8 cellular contexts compared by ENCODE assay signal in genomic region chr17:44324092-44324570, GRCh38. TPM values are rescaled to one million over a fixed set of nuclear protein-coding genes. Genes with fewer than 3 reads are reported as not detected.
DNase-seq lines count a peak whose midpoint lies in the region; ATAC-seq, FAIRE-seq and TF ChIP-seq lines count a peak whose summit lies in the region.

No MANE protein-coding gene starts in this region.

- dilution Hi-C loops in endothelial cell of umbilical vein (cut with MboI; ENCODE audit: extremely low pct_ligation_motif_present, low sequenced_read_pairs), result no loop called here

- POLR2A ChIA-PET in PC-3 (lab: Charles Lee; ENCODE audit: unreplicated experiment), result no interaction called here
- POLR2A ChIA-PET in endothelial cell of umbilical vein (lab: Charles Lee), result interaction anchor here (0.6 kb wide), 1 partner anchor 16 kb away, joined by 6 read pairs; the partner anchor contains the start of gene RUNDC3A

- no TSS peak for BruUV-seq in PC-3 (replicated peaks; lab: Mats Ljungman, UMichigan)
- no TSS peak for BruUV-seq in endothelial cell of umbilical vein (replicated peaks; lab: Mats Ljungman, UMichigan)

- ATAC-seq in Right ventricle myocardium inferior (no peak), PC-3 (peak; percentile 33)
- ATAC-seq in natural killer cell treated with Interleukin-12 subunit alpha and Interleukin-12 subunit beta and Interleukin-15 and Interleukin-18, amount 100 ng/mL, for 72 hours, result no peak

- intact Hi-C loops in Right ventricle myocardium inferior (cut with DNase I) (no loop called here), cardiac septum (cut with DNase I) (loop anchor here (2.0 kb wide), 2 partner anchors 21 to 181 kb away; partner anchors contain the start of gene GRN), PC-3 (cut with micrococcal nuclease) (loop anchor here (1.0 kb wide), 2 partner anchors 102 to 106 kb away; no protein-coding TSS in a partner anchor), endothelial cell of umbilical vein (cut with micrococcal nuclease) (loop anchor here (1.0 to 2.0 kb wide), 4 partner anchors 45 to 114 kb away; no protein-coding TSS in a partner anchor)

- TF ChIP-seq CTCF in PC-3 (conservative IDR thresholded peaks at IDR 0.05; ENCODE audit: low read depth, low read length), result no peak
- TF ChIP-seq CTCF in endothelial cell of umbilical vein (IDR thresholded peaks at IDR 0.05; ENCODE audit: extremely low read depth in 1 of 2, insufficient read depth in 1 of 2, low read depth in 1 of 2, low read length in 2 of 2), result no peak

- peak overlapping the region; percentile 34 for H2AFZ ChIP-seq in PC-3 (ENCODE audit: low read length)
- peak overlapping the region; percentile 54 for H2AFZ ChIP-seq in endothelial cell of umbilical vein (ENCODE audit: low read depth, low read length)

- H3K4me3 ChIP-seq in PC-3 (ENCODE audit: low read length), result peak overlapping the region; percentile 81
- peak overlapping the region; percentile 13 to 79 (median 52) for H3K4me3 ChIP-seq in endothelial cell of umbilical vein (replicated peaks in 1 of 3; ENCODE audit: insufficient read depth in 1 of 3, low read depth in 1 of 3, low read length in 3 of 3)

- peaks cover 8% of the 10 kb centered on the region; the same call in 1 of the 2 replicates for H3K4me1 ChIP-seq in PC-3 (ENCODE audit: insufficient read depth, low read length)
- H3K4me1 ChIP-seq in endothelial cell of umbilical vein (ENCODE audit: control insufficient read depth, extremely low read depth, insufficient read depth, low read length), result peaks cover 9% of the 10 kb centered on the region

- H3K79me2 ChIP-seq in PC-3 (ENCODE audit: low read length) (peaks cover 41% of the 10 kb centered on the region), endothelial cell of umbilical vein (ENCODE audit: control insufficient read depth, insufficient read depth, low read length) (peaks cover 7% of the 10 kb centered on the region)

- TF ChIP-seq POLR2A in endothelial cell of umbilical vein (IDR thresholded peaks at IDR 0.05; ENCODE audit: low read depth, low read length), result no peak

- H3K4me3 Mint-ChIP-seq in natural killer cell treated with Interleukin-12 subunit alpha and Interleukin-12 subunit beta and Interleukin-15 and Interleukin-18, amount 100 ng/mL, for 72 hours, result peak overlapping the region; percentile 81

- no peaks in the 10 kb centered on the region for H3K27me3 ChIP-seq in PC-3 (ENCODE audit: low read length)
- no peaks in the 10 kb centered on the region for H3K27me3 ChIP-seq in endothelial cell of umbilical vein (ENCODE audit: control insufficient read depth in 2 of 2, insufficient read depth in 2 of 2, low read length in 2 of 2)

- peaks cover 4% of the 10 kb centered on the region for H3K36me3 Mint-ChIP-seq in natural killer cell treated with Interleukin-12 subunit alpha and Interleukin-12 subunit beta and Interleukin-15 and Interleukin-18, amount 100 ng/mL, for 72 hours

- H3K9ac ChIP-seq in PC-3 (ENCODE audit: low read length), result peak overlapping the region; percentile 98
- H3K9ac ChIP-seq in endothelial cell of umbilical vein (replicated peaks; ENCODE audit: extremely low read depth, insufficient read depth, low read length), result peak overlapping the region; percentile 74

- H3F3A ChIP-seq in PC-3 (ENCODE audit: low read length, unreplicated experiment), result no peaks in the 10 kb centered on the region

- peak overlapping the region; percentile 94 for H3K4me2 ChIP-seq in PC-3 (ENCODE audit: low read length)
- peak overlapping the region; percentile 49 for H3K4me2 ChIP-seq in endothelial cell of umbilical vein (ENCODE audit: insufficient read depth, low read length)

- no peaks in the 10 kb centered on the region for H3K27me3 Mint-ChIP-seq in natural killer cell treated with Interleukin-12 subunit alpha and Interleukin-12 subunit beta and Interleukin-15 and Interleukin-18, amount 100 ng/mL, for 72 hours

- H3K9me3 Mint-ChIP-seq in natural killer cell treated with Interleukin-12 subunit alpha and Interleukin-12 subunit beta and Interleukin-15 and Interleukin-18, amount 100 ng/mL, for 72 hours, result no peaks in the 10 kb centered on the region

- CTCF ChIA-PET in PC-3 (lab: Charles Lee), result interaction anchor here (0.6 to 1.0 kb wide), 2 partner anchors 104 to 110 kb away, joined by 4 to 7 read pairs; partner anchors contain the start of gene UBTF
- CTCF ChIA-PET in endothelial cell of umbilical vein (lab: Charles Lee), result interaction anchor here (1.3 to 4.9 kb wide), 4 partner anchors 105 to 199 kb away, joined by 4 to 68 read pairs (median 20); partner anchors contain the start of gene UBTF

- DNase-seq in Right ventricle myocardium inferior (ENCODE audit: missing footprints), result peak; percentile 64
- DNase-seq in cardiac septum (ENCODE audit: low spot score), result no peak
- peak; percentile 39 for DNase-seq in PC-3
- no peak for DNase-seq in endothelial cell of umbilical vein (ENCODE audit: low read depth, low spot score)
- peak; percentile 60 for DNase-seq in natural killer cell treated with Interleukin-12 subunit alpha and Interleukin-12 subunit beta and Interleukin-15 and Interleukin-18, amount 100 ng/mL, for 72 hours (ENCODE audit: low spot score)
- no peak for DNase-seq in NCI-H1694 treated with DMSO at 0.1 percent for 48 hours (lab: John Stamatoyannopoulos, UW)
- no peak for DNase-seq in mesenteric fat pad (ENCODE audit: low spot score)
- DNase-seq in globus pallidus (ENCODE audit: low spot score), result no peak

- H4K20me1 ChIP-seq in PC-3 (ENCODE audit: low read length) (0 out of 2 replicates have a peak, but pooled peaks cover 6% of the 10 kb centered on the region), endothelial cell of umbilical vein (replicated peaks; ENCODE audit: control insufficient read depth, extremely low read depth, insufficient read depth, low read length) (no peaks in the 10 kb centered on the region)

- H3K36me3 ChIP-seq in PC-3 (ENCODE audit: low read depth, low read length) (peaks cover 31% of the 10 kb centered on the region), endothelial cell of umbilical vein (ENCODE audit: control insufficient read depth in 2 of 2, extremely low read depth in 1 of 2, insufficient read depth in 2 of 2, low read length in 2 of 2) (peaks cover 3 to 26% of the 10 kb centered on the region in 2 experiments)

- H3K9me1 ChIP-seq in endothelial cell of umbilical vein (replicated peaks; ENCODE audit: control insufficient read depth, extremely low read depth, insufficient read depth, low read length), result no peaks in the 10 kb centered on the region

- peak overlapping the region; percentile 51 for H3K27ac ChIP-seq in PC-3 (ENCODE audit: low read length)
- H3K27ac ChIP-seq in endothelial cell of umbilical vein (ENCODE audit: insufficient read depth, low read depth, low read length), result peak overlapping the region; percentile 43

- peaks cover 6 to 18% of the 10 kb centered on the region in 2 donors for H3K4me1 Mint-ChIP-seq in natural killer cell treated with Interleukin-12 subunit alpha and Interleukin-12 subunit beta and Interleukin-15 and Interleukin-18, amount 100 ng/mL, for 72 hours (ENCODE audit: low read depth in 2 of 2)

- H3K9me2 ChIP-seq in PC-3 (replicated peaks; ENCODE audit: low read length), result no peaks in the 10 kb centered on the region

- no peak for FAIRE-seq in endothelial cell of umbilical vein (lab: Jason Lieb, UNC)

- peak overlapping the region in 1 of 2 donors; percentile 62 for H3K27ac Mint-ChIP-seq in natural killer cell treated with Interleukin-12 subunit alpha and Interleukin-12 subunit beta and Interleukin-15 and Interleukin-18, amount 100 ng/mL, for 72 hours

- H3K9me3 ChIP-seq in PC-3 (ENCODE audit: low read length) (no peaks in the 10 kb centered on the region), endothelial cell of umbilical vein (replicated peaks; ENCODE audit: control insufficient read depth, insufficient read depth, low read length) (no peaks in the 10 kb centered on the region)

RNA-seq across cellular contexts. Expression of gene SLC25A39, which starts 0.5 kb away (rescaled TPM):
- 50.6 TPM for total RNA-seq in Right ventricle myocardium inferior
- total RNA-seq in cardiac septum, result 53.4 TPM
- total RNA-seq in PC-3 (2014; rRNA removed), result 726 and 797 TPM in 2 replicates
- total RNA-seq in endothelial cell of umbilical vein, result 88.5 and 97.9 TPM in 2 replicates
- 151 and 159 TPM in 2 replicates for polyA plus RNA-seq in endothelial cell of umbilical vein
- 98.9 and 109 TPM in 2 replicates for polyA plus RNA-seq in endothelial cell of umbilical vein (2011; cell fraction: cytosol; rRNA removed)
- polyA plus RNA-seq in endothelial cell of umbilical vein (2011; cell fraction: nucleus; rRNA removed), result 182 and 199 TPM in 2 replicates
- polyA plus RNA-seq in endothelial cell of umbilical vein (2012), result 90.1 and 131 TPM in 2 replicates
- polyA minus RNA-seq in endothelial cell of umbilical vein, result 39.2 and 63.7 TPM in 2 replicates
- 91.0 TPM for polyA minus RNA-seq in endothelial cell of umbilical vein (2011; cell fraction: cytosol; rRNA and poly(A)+ RNA removed)
- polyA minus RNA-seq in endothelial cell of umbilical vein (2011; cell fraction: nucleus; rRNA and poly(A)+ RNA removed), result 32.5 and 42.3 TPM in 2 replicates
- 100 to 1,000 TPM; 121 to 192 TPM for total RNA-seq in natural killer cell treated with Interleukin-12 subunit alpha and Interleukin-12 subunit beta and Interleukin-15 and Interleukin-18, amount 100 ng/mL, for 72 hours
- total RNA-seq in mesenteric fat pad, result 60.0 TPM

RNA-seq across cellular contexts. Expression of gene RUNDC3A, which starts 15.7 kb away (rescaled TPM):
- total RNA-seq in Right ventricle myocardium inferior, result 0.49 TPM
- 0.97 TPM for total RNA-seq in cardiac septum
- total RNA-seq in PC-3 (2014; rRNA removed), result 0.29 and 1.4 TPM in 2 replicates
- not detected in 2 replicates for total RNA-seq in endothelial cell of umbilical vein
- 0.12 and 0.13 TPM in 2 replicates for polyA plus RNA-seq in endothelial cell of umbilical vein
- 0.08 TPM in 1 of 2 replicates, not detected in the other for polyA plus RNA-seq in endothelial cell of umbilical vein (2011; cell fraction: cytosol; rRNA removed)
- 0.11 and 0.53 TPM in 2 replicates for polyA plus RNA-seq in endothelial cell of umbilical vein (2011; cell fraction: nucleus; rRNA removed)
- 0.35 and 0.63 TPM in 2 replicates for polyA plus RNA-seq in endothelial cell of umbilical vein (2012)
- polyA minus RNA-seq in endothelial cell of umbilical vein, result 0.04 TPM in 1 of 2 replicates, not detected in the other
- not detected for polyA minus RNA-seq in endothelial cell of umbilical vein (2011; cell fraction: cytosol; rRNA and poly(A)+ RNA removed)
- polyA minus RNA-seq in endothelial cell of umbilical vein (2011; cell fraction: nucleus; rRNA and poly(A)+ RNA removed), result not detected in 2 replicates
- under 1 TPM in 1 of 2 donors, not detected in 1; 0.48 TPM for total RNA-seq in natural killer cell treated with Interleukin-12 subunit alpha and Interleukin-12 subunit beta and Interleukin-15 and Interleukin-18, amount 100 ng/mL, for 72 hours
- 0.13 TPM for total RNA-seq in mesenteric fat pad

RNA-seq across cellular contexts. Expression of gene GRN, which starts 21.0 kb away (rescaled TPM):
- 150 TPM for total RNA-seq in Right ventricle myocardium inferior
- total RNA-seq in cardiac septum, result 130 TPM
- total RNA-seq in PC-3 (2014; rRNA removed), result 400 and 465 TPM in 2 replicates
- 343 and 346 TPM in 2 replicates for total RNA-seq in endothelial cell of umbilical vein
- polyA plus RNA-seq in endothelial cell of umbilical vein, result 1,034 and 1,362 TPM in 2 replicates
- polyA plus RNA-seq in endothelial cell of umbilical vein (2011; cell fraction: cytosol; rRNA removed), result 522 and 689 TPM in 2 replicates
- polyA plus RNA-seq in endothelial cell of umbilical vein (2011; cell fraction: nucleus; rRNA removed), result 299 and 488 TPM in 2 replicates
- polyA plus RNA-seq in endothelial cell of umbilical vein (2012), result 360 and 523 TPM in 2 replicates
- polyA minus RNA-seq in endothelial cell of umbilical vein, result 224 and 227 TPM in 2 replicates
- polyA minus RNA-seq in endothelial cell of umbilical vein (2011; cell fraction: cytosol; rRNA and poly(A)+ RNA removed), result 108 TPM
- 73.6 and 104 TPM in 2 replicates for polyA minus RNA-seq in endothelial cell of umbilical vein (2011; cell fraction: nucleus; rRNA and poly(A)+ RNA removed)
- 10 to 100 TPM; 49.5 to 57.3 TPM for total RNA-seq in natural killer cell treated with Interleukin-12 subunit alpha and Interleukin-12 subunit beta and Interleukin-15 and Interleukin-18, amount 100 ng/mL, for 72 hours
- total RNA-seq in mesenteric fat pad, result 278 TPM

RNA-seq across cellular contexts. Expression of gene FAM171A2, which starts 39.5 kb away (rescaled TPM):
- total RNA-seq in Right ventricle myocardium inferior (0.70 TPM), cardiac septum (0.62 TPM), PC-3 (2014; rRNA removed) (16.3 and 22.6 TPM in 2 replicates), endothelial cell of umbilical vein (12.0 and 13.4 TPM in 2 replicates), mesenteric fat pad (3.0 TPM)
- 11.3 and 13.0 TPM in 2 replicates for polyA plus RNA-seq in endothelial cell of umbilical vein
- 4.2 and 6.5 TPM in 2 replicates for polyA plus RNA-seq in endothelial cell of umbilical vein (2011; cell fraction: cytosol; rRNA removed)
- 4.1 and 5.6 TPM in 2 replicates for polyA plus RNA-seq in endothelial cell of umbilical vein (2011; cell fraction: nucleus; rRNA removed)
- 6.2 and 13.0 TPM in 2 replicates for polyA plus RNA-seq in endothelial cell of umbilical vein (2012)
- polyA minus RNA-seq in endothelial cell of umbilical vein, result 6.0 and 6.4 TPM in 2 replicates
- 2.3 TPM for polyA minus RNA-seq in endothelial cell of umbilical vein (2011; cell fraction: cytosol; rRNA and poly(A)+ RNA removed)
- polyA minus RNA-seq in endothelial cell of umbilical vein (2011; cell fraction: nucleus; rRNA and poly(A)+ RNA removed), result 2.4 and 2.5 TPM in 2 replicates
- total RNA-seq in natural killer cell treated with Interleukin-12 subunit alpha and Interleukin-12 subunit beta and Interleukin-15 and Interleukin-18, amount 100 ng/mL, for 72 hours, result under 1 TPM in 1 of 2 donors, not detected in 1; 0.25 TPM

RNA-seq across cellular contexts. Expression of gene SLC4A1, which starts 56.2 kb away (rescaled TPM):
- total RNA-seq in Right ventricle myocardium inferior, result 0.08 TPM
- 4.0 TPM for total RNA-seq in cardiac septum
- not detected in 2 replicates for total RNA-seq in PC-3 (2014; rRNA removed)
- total RNA-seq in endothelial cell of umbilical vein, result not detected in 2 replicates
- polyA plus RNA-seq in endothelial cell of umbilical vein, result not detected in 2 replicates
- not detected in 2 replicates for polyA plus RNA-seq in endothelial cell of umbilical vein (2011; cell fraction: cytosol; rRNA removed)
- not detected in 2 replicates for polyA plus RNA-seq in endothelial cell of umbilical vein (2011; cell fraction: nucleus; rRNA removed)
- polyA plus RNA-seq in endothelial cell of umbilical vein (2012), result not detected in 2 replicates
- not detected in 2 replicates for polyA minus RNA-seq in endothelial cell of umbilical vein
- not detected for polyA minus RNA-seq in endothelial cell of umbilical vein (2011; cell fraction: cytosol; rRNA and poly(A)+ RNA removed)
- not detected in 2 replicates for polyA minus RNA-seq in endothelial cell of umbilical vein (2011; cell fraction: nucleus; rRNA and poly(A)+ RNA removed)
- not detected for total RNA-seq in natural killer cell treated with Interleukin-12 subunit alpha and Interleukin-12 subunit beta and Interleukin-15 and Interleukin-18, amount 100 ng/mL, for 72 hours
- total RNA-seq in mesenteric fat pad, result 0.35 TPM

Comparison
In these comparisons a context has a peak if more than half of its experiments do, and no peak if none do; other contexts are left out.
1. DNase-seq: peak in Right ventricle myocardium inferior (single experiment), PC-3 (single experiment) and natural killer cell treated with Interleukin-12 subunit alpha and Interleukin-12 subunit beta and Interleukin-15 and Interleukin-18, amount 100 ng/mL, for 72 hours (single experiment); none in cardiac septum (single experiment), endothelial cell of umbilical vein (single experiment), NCI-H1694 treated with DMSO at 0.1 percent for 48 hours (single experiment), mesenteric fat pad (single experiment) and globus pallidus (single experiment).